ENCODE assay signal across 9 cellular contexts in the genomic region with DNA sequence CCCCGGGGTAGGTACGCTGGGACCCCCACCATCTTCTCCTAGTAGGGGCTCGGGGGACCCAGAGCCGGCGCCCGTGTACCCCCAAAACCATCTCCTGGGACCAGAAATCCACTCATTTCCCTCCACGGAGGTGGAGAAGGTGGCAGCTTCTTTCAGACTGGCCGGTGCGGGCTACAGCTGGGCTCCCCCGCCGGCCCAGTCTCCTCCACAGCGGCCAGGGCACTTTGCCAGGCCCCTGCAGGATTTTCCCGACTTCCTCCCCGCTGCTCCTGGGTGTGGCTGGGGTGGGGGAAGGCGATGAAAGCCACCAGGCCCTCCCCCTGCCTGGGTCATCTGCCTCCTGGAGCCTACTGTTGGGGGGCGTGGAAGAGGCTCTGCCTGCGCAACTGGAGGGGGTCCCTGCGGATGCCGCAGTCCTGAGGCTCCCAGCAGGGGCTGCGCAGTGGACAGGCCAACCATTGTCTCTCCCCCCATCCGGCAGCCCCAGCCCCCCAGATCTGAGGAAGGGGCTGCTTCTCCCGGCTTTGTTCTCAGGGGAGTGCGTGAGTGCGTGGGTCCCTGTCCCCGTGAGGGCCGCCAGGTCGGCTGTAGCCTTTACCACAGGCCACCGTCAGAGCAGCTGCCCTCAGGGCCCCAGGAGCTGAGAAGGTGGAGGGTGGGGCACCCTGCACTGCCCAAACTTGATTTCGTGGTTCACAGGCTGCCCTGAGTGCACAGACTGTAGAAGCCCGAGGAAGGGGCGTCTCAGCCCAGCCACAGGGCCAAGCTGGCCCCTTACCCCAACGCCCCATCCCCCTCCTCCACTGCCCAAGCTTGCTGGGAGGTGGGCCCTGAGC. TPM values are rescaled to one million over a fixed set of nuclear protein-coding genes. Genes with fewer than 3 reads are reported as not detected.
A peak's percentile ranks its signal among the peaks of the same experiment; 100 is the strongest.
DNase-seq lines count a peak whose midpoint lies in the region; ATAC-seq and TF ChIP-seq lines count a peak whose summit lies in the region.
"Had no signal": no experiment of that assay in that cellular context is flagged by ENCODE, and none has a peak within 500 bp of the region (broad histone marks: within the 10 kb centered on the region; RNA-seq: fewer than 3 reads in every experiment).

No MANE protein-coding gene starts in this region.

- H2BK5ac ChIP-seq in mesenchymal stem cell (ENCODE audit: low read depth, low read length, poor library complexity, severe bottlenecking): peak overlapping the region; percentile 95

- H3K27ac ChIP-seq in colonic mucosa (peak overlapping the region; percentile 85), mesenchymal stem cell (ENCODE audit: low read length, poor library complexity, severe bottlenecking) (peak overlapping the region; percentile 98)

- peak overlapping the region; percentile 70 to 72 for H2BK12ac ChIP-seq in mesenchymal stem cell (ENCODE audit: low read length in 2 of 2)

- H2AFZ ChIP-seq in mesenchymal stem cell (ENCODE audit: low read depth, low read length): peak overlapping the region; percentile 10

- H3K36me3 ChIP-seq in colonic mucosa (no peaks in the 10 kb centered on the region), mesenchymal stem cell (ENCODE audit: control insufficient read depth in 1 of 2, insufficient read depth in 2 of 2, low read depth in 1 of 2, low read length in 2 of 2) (peaks cover 0 to 44% of the 10 kb centered on the region in 2 experiments)

- TF ChIP-seq CTCF in colonic mucosa (IDR thresholded peaks at IDR 0.05): no peak

- H4K8ac ChIP-seq in mesenchymal stem cell (ENCODE audit: low read length): peak overlapping the region; percentile 96

- peaks cover 8% of the 10 kb centered on the region for H3K79me1 ChIP-seq in mesenchymal stem cell (replicated peaks; ENCODE audit: low read length, poor library complexity, severe bottlenecking)

- peak overlapping the region; percentile 78 for H2AK5ac ChIP-seq in mesenchymal stem cell (ENCODE audit: low read length, severe bottlenecking)

- H3K14ac ChIP-seq in mesenchymal stem cell (ENCODE audit: low read length in 2 of 2): peak overlapping the region in 1 of 2 experiments; percentile 96

- H3K9ac ChIP-seq in colonic mucosa (ENCODE audit: low read depth in 2 of 2, low read length in 2 of 2): peak overlapping the region; percentile 6 to 35
- H3K9ac ChIP-seq in mesenchymal stem cell (ENCODE audit: low read length): no peak overlapping the region

- peak overlapping the region; percentile 86 for H2BK120ac ChIP-seq in mesenchymal stem cell (ENCODE audit: low read depth, low read length)

- peak overlapping the region; percentile 87 for H2BK15ac ChIP-seq in mesenchymal stem cell (ENCODE audit: low read depth, poor library complexity, severe bottlenecking)

- peak overlapping the region in 1 of 2 experiments; percentile 96 for H3K23ac ChIP-seq in mesenchymal stem cell (ENCODE audit: low read length in 2 of 2)

- DNase-seq in NCI-H146 (lab: John Stamatoyannopoulos, UW) (peak; percentile 40), NCI-H146 treated with DMSO at 0.1 percent for 48 hours (lab: John Stamatoyannopoulos, UW; ENCODE audit: unreplicated experiment) (no peak), NCI-H69 (lab: John Stamatoyannopoulos, UW) (peak; percentile 84), colonic mucosa (peak; percentile 88), mesenchymal stem cell (peak; percentile 82)

- H3K4me1 ChIP-seq in colonic mucosa: peaks cover 6% of the 10 kb centered on the region
- peaks cover 55% of the 10 kb centered on the region for H3K4me1 ChIP-seq in mesenchymal stem cell (ENCODE audit: control insufficient read depth, insufficient read depth, low read depth, low read length)

- H3K27me3 ChIP-seq in colonic mucosa (no peaks in the 10 kb centered on the region), mesenchymal stem cell (ENCODE audit: control insufficient read depth in 1 of 2, insufficient read depth in 1 of 2, low read length in 2 of 2) (peaks cover 0 to 29% of the 10 kb centered on the region in 2 experiments)

- H3K9me3 ChIP-seq in colonic mucosa (no peaks in the 10 kb centered on the region), mesenchymal stem cell (ENCODE audit: control insufficient read depth, low read length) (no peaks in the 10 kb centered on the region)

- H3K4me3 ChIP-seq in colonic mucosa (peak overlapping the region; percentile 75), mesenchymal stem cell (ENCODE audit: insufficient read depth in 1 of 2, low read depth in 1 of 2, low read length in 2 of 2) (peak overlapping the region in 1 of 2 experiments; percentile 97)

- 24% methylated on average over 27 of the region's 32 CpGs for WGBS in mesenchymal stem cell

- ATAC-seq in HG03565 (IDR thresholded peaks at IDR 0.05; ENCODE audit: unreplicated experiment): no peak
- no peak for ATAC-seq in HG02973 (IDR thresholded peaks at IDR 0.05; ENCODE audit: unreplicated experiment)
- no peak for ATAC-seq in HG03469 (IDR thresholded peaks at IDR 0.05; ENCODE audit: unreplicated experiment)

- H3K4ac ChIP-seq in mesenchymal stem cell (ENCODE audit: low read depth in 1 of 2, low read length in 2 of 2): peak overlapping the region; percentile 35 to 94

- intact Hi-C loops in colonic mucosa (cut with DNase I): no loop called here

- peak overlapping the region; percentile 78 to 99 for H3K18ac ChIP-seq in mesenchymal stem cell (ENCODE audit: low read depth in 1 of 2, low read length in 2 of 2)

- peak overlapping the region; percentile 96 for H3K4me2 ChIP-seq in mesenchymal stem cell (ENCODE audit: low read length, poor library complexity, severe bottlenecking)

- peak overlapping the region; percentile 97 for H4K91ac ChIP-seq in mesenchymal stem cell (ENCODE audit: low read length)

RNA-seq across cellular contexts. Expression of a gene that starts 1.3 kb away (rescaled TPM):
- 100 to 1,000 TPM in 1 of 2 donors, 10 to 100 TPM in 1; 68.1 to 106 TPM for total RNA-seq in colonic mucosa
- polyA plus RNA-seq in mesenchymal stem cell (2013, experiment 1 of 2): 64.9 TPM
- 62.3 TPM for polyA plus RNA-seq in mesenchymal stem cell (2013, experiment 2 of 2)

RNA-seq across cellular contexts. Expression of a gene that starts 7.9 kb away (rescaled TPM):
- 10 to 100 TPM; 21.9 to 25.2 TPM for total RNA-seq in colonic mucosa
- polyA plus RNA-seq in mesenchymal stem cell (2013, experiment 1 of 2): 70.3 TPM
- polyA plus RNA-seq in mesenchymal stem cell (2013, experiment 2 of 2): 75.0 TPM

RNA-seq across cellular contexts. Expression of a gene that starts 21.3 kb away (rescaled TPM):
- total RNA-seq in colonic mucosa: 10 to 100 TPM; 30.5 to 47.3 TPM
- polyA plus RNA-seq in mesenchymal stem cell (2013, experiment 1 of 2): 28.5 TPM
- polyA plus RNA-seq in mesenchymal stem cell (2013, experiment 2 of 2): 25.8 TPM

RNA-seq across cellular contexts. Expression of a gene that starts 39.3 kb away (rescaled TPM):
- not detected for total RNA-seq in colonic mucosa
- polyA plus RNA-seq in mesenchymal stem cell (2013, experiment 1 of 2): not detected
- polyA plus RNA-seq in mesenchymal stem cell (2013, experiment 2 of 2): not detected

RNA-seq across cellular contexts. Expression of a gene that starts 52.9 kb away (rescaled TPM):
- total RNA-seq in colonic mucosa: 1 to 10 TPM; 5.1 to 5.7 TPM
- not detected for polyA plus RNA-seq in mesenchymal stem cell (2013, experiment 1 of 2)
- polyA plus RNA-seq in mesenchymal stem cell (2013, experiment 2 of 2): not detected
- total RNA-seq: subcutaneous adipose tissue had no signal
